7 cellular contexts compared by ENCODE assay signal in genomic region chr19:16324064-16324383, GRCh38. TPM values are rescaled to one million over a fixed set of nuclear protein-coding genes. Genes with fewer than 3 reads are reported as not detected.
DNase-seq lines count a peak whose midpoint lies in the region; ATAC-seq, FAIRE-seq and TF ChIP-seq lines count a peak whose summit lies in the region.

No MANE protein-coding gene starts in this region.

- peaks cover 36% of the 10 kb centered on the region for H3K4me1 Mint-ChIP-seq in activated CD8-positive, alpha-beta T cell treated with anti-CD3 and anti-CD28 coated beads for 36 hours (ENCODE audit: low read depth)
- H3K4me1 Mint-ChIP-seq in stimulated activated naive CD8-positive, alpha-beta T cell treated with anti-CD3 and anti-CD28 coated beads, Interleukin-15, amount 100 ng/mL, for 72 hours = peaks cover 51% of the 10 kb centered on the region

- intact Hi-C loops in activated CD8-positive, alpha-beta T cell treated with anti-CD3 and anti-CD28 coated beads for 36 hours (cut with micrococcal nuclease) = no loop called here

- peak overlapping the region; percentile 43; the same call in 1 of the 2 replicates for H3K4me3 ChIP-seq in iPS-18c (ENCODE audit: insufficient read depth, low read depth, low read length)

- peak; percentile 3 for ATAC-seq in HG02943 (IDR thresholded peaks at IDR 0.05; ENCODE audit: low read depth, unreplicated experiment)
- no peak for ATAC-seq in activated CD8-positive, alpha-beta T cell treated with anti-CD3 and anti-CD28 coated beads for 36 hours
- no peak for ATAC-seq in stimulated activated naive CD8-positive, alpha-beta T cell treated with anti-CD3 and anti-CD28 coated beads, Interleukin-15, amount 100 ng/mL, for 72 hours
- ATAC-seq in GM21786 (IDR thresholded peaks at IDR 0.05; ENCODE audit: unreplicated experiment) = no peak
- no peak for ATAC-seq in HG02970 (IDR thresholded peaks at IDR 0.05; ENCODE audit: low FRiP score, unreplicated experiment)

- no peaks in the 10 kb centered on the region for H3K9me3 ChIP-seq in iPS-18c (ENCODE audit: control insufficient read depth, insufficient read depth, low read length)

- peaks cover 23% of the 10 kb centered on the region for H3K27me3 Mint-ChIP-seq in activated CD8-positive, alpha-beta T cell treated with anti-CD3 and anti-CD28 coated beads for 36 hours
- peaks cover 84% of the 10 kb centered on the region for H3K27me3 Mint-ChIP-seq in stimulated activated naive CD8-positive, alpha-beta T cell treated with anti-CD3 and anti-CD28 coated beads, Interleukin-15, amount 100 ng/mL, for 72 hours

- CTCF ChIA-PET in activated CD8-positive, alpha-beta T cell treated with anti-CD3 and anti-CD28 coated beads for 36 hours (lab: Charles Lee) = no interaction called here

- no peaks in the 10 kb centered on the region for H3K9me3 Mint-ChIP-seq in activated CD8-positive, alpha-beta T cell treated with anti-CD3 and anti-CD28 coated beads for 36 hours
- H3K9me3 Mint-ChIP-seq in stimulated activated naive CD8-positive, alpha-beta T cell treated with anti-CD3 and anti-CD28 coated beads, Interleukin-15, amount 100 ng/mL, for 72 hours = no peaks in the 10 kb centered on the region

- TF ChIP-seq POLR2A in H54 (IDR thresholded peaks at IDR 0.05; ENCODE audit: low read depth, low read length) = no peak

- H3K36me3 Mint-ChIP-seq in activated CD8-positive, alpha-beta T cell treated with anti-CD3 and anti-CD28 coated beads for 36 hours (ENCODE audit: low read depth) = no peaks in the 10 kb centered on the region

- no peak for DNase-seq in activated CD8-positive, alpha-beta T cell treated with anti-CD3 and anti-CD28 coated beads for 36 hours
- no peak for DNase-seq in stimulated activated naive CD8-positive, alpha-beta T cell treated with anti-CD3 and anti-CD28 coated beads, Interleukin-15, amount 100 ng/mL, for 72 hours
- no peak for DNase-seq in H54 (ENCODE audit: insufficient read length, low spot score)

- no peak for FAIRE-seq in H54 (lab: Jason Lieb, UNC)

- POLR2A ChIA-PET in activated CD8-positive, alpha-beta T cell treated with anti-CD3 and anti-CD28 coated beads for 36 hours (lab: Charles Lee) = interaction anchor here (0.9 kb wide), 1 partner anchor 42 kb away, joined by 4 read pairs; no protein-coding TSS in a partner anchor

- TF ChIP-seq CTCF in activated CD8-positive, alpha-beta T cell treated with anti-CD3 and anti-CD28 coated beads for 36 hours (IDR thresholded peaks at IDR 0.05) = no peak

- peak overlapping the region; percentile 31 for H3K4me3 Mint-ChIP-seq in activated CD8-positive, alpha-beta T cell treated with anti-CD3 and anti-CD28 coated beads for 36 hours
- H3K4me3 Mint-ChIP-seq in stimulated activated naive CD8-positive, alpha-beta T cell treated with anti-CD3 and anti-CD28 coated beads, Interleukin-15, amount 100 ng/mL, for 72 hours = peak overlapping the region; percentile 37 to 68

- H3K27ac Mint-ChIP-seq in activated CD8-positive, alpha-beta T cell treated with anti-CD3 and anti-CD28 coated beads for 36 hours = no peak overlapping the region
- peak overlapping the region; percentile 33 to 34 for H3K27ac Mint-ChIP-seq in stimulated activated naive CD8-positive, alpha-beta T cell treated with anti-CD3 and anti-CD28 coated beads, Interleukin-15, amount 100 ng/mL, for 72 hours

RNA-seq across cellular contexts. Expression of gene KLF2, which starts 0.6 kb away (rescaled TPM):
- 1 to 10 TPM in 1 of 2 experiments, under 1 TPM in 1; 0.94 to 1.0 TPM for total RNA-seq in activated CD8-positive, alpha-beta T cell treated with anti-CD3 and anti-CD28 coated beads for 36 hours
